ENCODE assay signal across 6 cellular contexts in the genomic region with DNA sequence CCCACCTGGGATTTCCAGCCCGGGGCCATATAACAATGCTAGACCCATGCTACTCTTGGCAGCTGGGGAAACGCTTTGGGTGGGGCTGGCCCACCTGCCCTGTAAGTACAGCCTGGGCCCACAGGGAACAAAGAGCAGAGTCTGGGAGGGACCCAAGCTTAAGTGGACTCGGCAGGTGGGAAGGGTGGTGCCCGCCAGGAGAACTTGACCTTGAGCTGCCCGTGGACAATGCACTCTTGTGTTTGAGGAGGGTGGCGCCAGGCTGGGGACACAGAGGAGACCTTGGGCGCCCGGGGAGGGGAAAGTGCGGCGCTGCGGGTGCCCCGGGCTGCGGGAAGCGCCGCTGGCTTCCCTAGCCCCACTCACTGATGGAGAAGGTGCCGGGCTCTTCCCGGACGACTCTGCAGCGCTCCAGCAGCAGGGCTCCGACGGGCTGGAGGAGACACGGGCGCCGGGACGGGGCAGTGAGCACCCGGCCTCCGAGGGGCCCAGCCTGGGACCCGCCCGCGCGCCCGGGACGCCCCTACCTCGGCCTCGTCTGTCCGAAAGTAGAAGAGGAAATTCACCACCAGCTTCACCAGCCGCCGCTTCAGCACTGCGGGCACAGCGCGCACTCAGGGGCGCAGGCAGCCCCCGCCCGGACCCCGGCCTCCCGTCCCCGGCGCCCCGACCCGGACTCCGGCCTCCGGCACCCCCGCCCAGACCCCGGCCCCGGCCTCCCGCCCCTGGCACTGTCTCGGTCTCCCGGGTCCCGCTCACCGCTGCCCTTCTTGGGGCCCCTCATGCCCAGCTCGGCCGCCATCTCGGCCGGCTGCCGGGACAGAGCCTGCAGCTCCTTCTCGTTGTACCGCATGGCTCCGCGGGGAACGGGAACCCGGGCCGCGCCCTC. TPM values are rescaled to one million over a fixed set of nuclear protein-coding genes. Genes with fewer than 3 reads are reported as not detected.
A peak's percentile ranks its signal among the peaks of the same experiment; 100 is the strongest.
DNase-seq lines count a peak whose midpoint lies in the region; ATAC-seq and TF ChIP-seq lines count a peak whose summit lies in the region.

No MANE protein-coding gene starts in this region.

- H3K27me3 Mint-ChIP-seq in CD4-positive, CD25-positive, alpha-beta regulatory T cell: peaks cover 13% of the 10 kb centered on the region

- peak in 1 of 3 donors; percentile 13 for DNase-seq in CD4-positive, CD25-positive, alpha-beta regulatory T cell
- DNase-seq in NCI-H345 treated with DMSO at 0.1 percent for 48 hours (lab: John Stamatoyannopoulos, UW; ENCODE audit: unreplicated experiment): peak; percentile 87
- no peak for DNase-seq in epithelial cell of proximal tubule (ENCODE audit: low read depth)
- no peak for DNase-seq in GM10248 (ENCODE audit: extremely low spot score)

- no peaks in the 10 kb centered on the region for H3K36me3 ChIP-seq in CD4-positive, CD25-positive, alpha-beta regulatory T cell (ENCODE audit: control insufficient read depth, insufficient read depth, low read length)

- H3K4me3 Mint-ChIP-seq in CD4-positive, CD25-positive, alpha-beta regulatory T cell: peak overlapping the region; percentile 92 to 100 (median 98)

- peaks cover 59% of the 10 kb centered on the region for H3K4me1 ChIP-seq in CD4-positive, CD25-positive, alpha-beta regulatory T cell (ENCODE audit: control insufficient read depth, insufficient read depth, low read length, poor library complexity, severe bottlenecking)

- H3K4me3 ChIP-seq in CD4-positive, CD25-positive, alpha-beta regulatory T cell (ENCODE audit: low read depth, low read length): peak overlapping the region; percentile 29
- H3K4me3 ChIP-seq in epithelial cell of proximal tubule (ENCODE audit: low read depth, low read length) (peak overlapping the region; percentile 94), skin epidermis (peak overlapping the region; percentile 78 to 98 (median 91))

- H3K4me1 Mint-ChIP-seq in CD4-positive, CD25-positive, alpha-beta regulatory T cell: peaks cover 15 to 63% (median 41%) of the 10 kb centered on the region in 4 donors

- no peak for TF ChIP-seq CTCF in epithelial cell of proximal tubule (conservative IDR thresholded peaks at IDR 0.05; ENCODE audit: low read depth, low read length)
- TF ChIP-seq CTCF in GM10248 (IDR thresholded peaks at IDR 0.05; ENCODE audit: control extremely low read depth, extremely low read depth, low read depth, missing control alignments): no peak

- H3K9me3 Mint-ChIP-seq in CD4-positive, CD25-positive, alpha-beta regulatory T cell: no peaks in the 10 kb centered on the region

- peak overlapping the region; percentile 79 to 99 (median 94) for H3K27ac Mint-ChIP-seq in CD4-positive, CD25-positive, alpha-beta regulatory T cell

- CTCF ChIA-PET in GM10248 (lab: Yijun Ruan, JAX): interaction anchor here (0.6 to 2.0 kb wide), 20 partner anchors 9 to 113 kb away, joined by 3 to 14 read pairs (median 4); a partner anchor contains a TSS

- peak overlapping the region; percentile 99 for H3K27ac ChIP-seq in CD4-positive, CD25-positive, alpha-beta regulatory T cell (ENCODE audit: insufficient read depth, low read length, poor library complexity, severe bottlenecking)
- H3K27ac ChIP-seq in skin epidermis: peak overlapping the region; percentile 83 to 99 (median 97)

- peaks cover 16% of the 10 kb centered on the region for H3K36me3 Mint-ChIP-seq in CD4-positive, CD25-positive, alpha-beta regulatory T cell

- H3K9me3 ChIP-seq in CD4-positive, CD25-positive, alpha-beta regulatory T cell (ENCODE audit: control insufficient read depth in 2 of 2, low read length in 2 of 2): no peaks in the 10 kb centered on the region

- ATAC-seq in CD4-positive, CD25-positive, alpha-beta regulatory T cell (ENCODE audit: low read depth in 2 of 2): peak; percentile 0 to 1
- peak; percentile 21 for ATAC-seq in GM21825 (IDR thresholded peaks at IDR 0.05; ENCODE audit: unreplicated experiment)

- H3K27me3 ChIP-seq in CD4-positive, CD25-positive, alpha-beta regulatory T cell (ENCODE audit: control insufficient read depth, insufficient read depth, low read length): no peaks in the 10 kb centered on the region

- POLR2A ChIA-PET in GM10248 (lab: Yijun Ruan, JAX): interaction anchor here (0.6 kb wide), 1 partner anchor 19 kb away, joined by 3 read pairs; no protein-coding TSS in a partner anchor

RNA-seq across cellular contexts. Expression of a gene that starts 0.5 kb away (rescaled TPM):
- 50.3 TPM for total RNA-seq in CD4-positive, CD25-positive, alpha-beta regulatory T cell
- polyA plus RNA-seq in CD4-positive, CD25-positive, alpha-beta regulatory T cell: 100 to 1,000 TPM in 3 of 4 donors, 10 to 100 TPM in 1; 97.7 to 121 (median 108) TPM
- total RNA-seq in epithelial cell of proximal tubule: 167 and 208 TPM in 2 replicates

RNA-seq across cellular contexts. Expression of a gene that starts 1.0 kb away (rescaled TPM):
- total RNA-seq in CD4-positive, CD25-positive, alpha-beta regulatory T cell: 146 TPM
- 10 to 100 TPM; 13.5 to 26.0 (median 20.0) TPM for polyA plus RNA-seq in CD4-positive, CD25-positive, alpha-beta regulatory T cell
- total RNA-seq in epithelial cell of proximal tubule: 51.7 and 61.2 TPM in 2 replicates

RNA-seq across cellular contexts. Expression of a gene that starts 13.5 kb away (rescaled TPM):
- total RNA-seq in CD4-positive, CD25-positive, alpha-beta regulatory T cell: 3.5 TPM
- not detected for polyA plus RNA-seq in CD4-positive, CD25-positive, alpha-beta regulatory T cell
- total RNA-seq in epithelial cell of proximal tubule: 0.52 and 1.7 TPM in 2 replicates

RNA-seq across cellular contexts. Expression of a gene that starts 20.6 kb away (rescaled TPM):
- total RNA-seq in CD4-positive, CD25-positive, alpha-beta regulatory T cell: 0.99 TPM
- polyA plus RNA-seq in CD4-positive, CD25-positive, alpha-beta regulatory T cell: 1 to 10 TPM in 3 of 4 donors, under 1 TPM in 1; 0.89 to 2.4 (median 1.8) TPM
- total RNA-seq in epithelial cell of proximal tubule: 3.5 and 4.1 TPM in 2 replicates

RNA-seq across cellular contexts. Expression of a gene that starts 46.3 kb away (rescaled TPM):
- total RNA-seq in CD4-positive, CD25-positive, alpha-beta regulatory T cell: not detected
- polyA plus RNA-seq in CD4-positive, CD25-positive, alpha-beta regulatory T cell: under 1 TPM; 0.10 to 0.32 (median 0.15) TPM
- not detected in 2 replicates for total RNA-seq in epithelial cell of proximal tubule

Comparison
In these comparisons a context has a peak if more than half of its experiments do, and no peak if none do; other contexts are left out.
1. H3K4me3 ChIP-seq: peak in every context shown above with its lines; median percentile 94 in epithelial cell of proximal tubule; 91 in skin epidermis; 29 in CD4-positive, CD25-positive, alpha-beta regulatory T cell.